ENCODE assay signal across 8 cellular contexts in genomic region chr7:41842956-41843355, GRCh38.
"Had no signal": no experiment of that assay in that cellular context is flagged by ENCODE, and none has a peak within 500 bp of the region (broad histone marks: within the 10 kb centered on the region; RNA-seq: fewer than 3 reads in every experiment).

No MANE protein-coding gene starts in this region.

- H3K4me3 Mint-ChIP-seq: H9 had no signal

- DNase-seq: GM23248, GOT3, H9, HCEC 1CT, IMR-90, KG1 had no signal

- H3K27ac ChIP-seq: GM23248 had no signal

- H3K4me1 Mint-ChIP-seq: H9 had no signal

- FAIRE-seq: HTR-8/SVneo, K562 had no signal

- ATAC-seq: K562 had no signal

- H3K27ac Mint-ChIP-seq: H9 had no signal

- H3K9me3 Mint-ChIP-seq: H9 had no signal

- H3K4me3 ChIP-seq: GM23248, K562 had no signal
